ENCODE assay signal across 36 cellular contexts in genomic region chr10:14182781-14183180, GRCh38.
"Had no signal": no experiment of that assay in that cellular context is flagged by ENCODE, and none has a peak within 500 bp of the region (broad histone marks: within the 10 kb centered on the region; RNA-seq: fewer than 3 reads in every experiment).

No MANE protein-coding gene starts in this region.

- FAIRE-seq: astrocyte had no signal

- H3K4me3 Mint-ChIP-seq: activated CD4-positive, alpha-beta memory T cell treated with anti-CD3 and anti-CD28 coated beads, Interleukin-2, amount 10 ng/mL, durations not matched to agents 7 days and 5 days; activated T-cell treated with anti-CD3 and anti-CD28 coated beads, Interleukin-2, amount 50 U/mL, for 72 hours; T-cell had no signal

- H3K9me3 Mint-ChIP-seq: activated CD4-positive, alpha-beta memory T cell treated with anti-CD3 and anti-CD28 coated beads, Interleukin-2, amount 10 ng/mL, durations not matched to agents 7 days and 5 days; activated naive CD4-positive, alpha-beta T cell treated with anti-CD3 and anti-CD28 coated beads, Interleukin-2, amount 50 U/mL, for 72 hours; activated T-cell treated with anti-CD3 and anti-CD28 coated beads, Interleukin-2, amount 50 U/mL, for 72 hours; activated T-helper 17 cell treated with anti-CD3 and anti-CD28 coated beads, Interleukin-2, amount 50 U/mL, for 72 hours had no signal

- H3K27ac Mint-ChIP-seq: activated CD4-positive, alpha-beta memory T cell treated with anti-CD3 and anti-CD28 coated beads, Interleukin-2, amount 10 ng/mL, durations not matched to agents 7 days and 5 days; activated naive CD4-positive, alpha-beta T cell treated with anti-CD3 and anti-CD28 coated beads, Interleukin-2, amount 50 U/mL, for 72 hours; activated T-cell treated with anti-CD3 and anti-CD28 coated beads, Interleukin-2, amount 50 U/mL, for 72 hours; activated T-helper 17 cell treated with anti-CD3 and anti-CD28 coated beads, Interleukin-2, amount 50 U/mL, for 72 hours had no signal

- H3K27ac ChIP-seq: adrenal gland, body of pancreas, breast epithelium, Peyer's patch, WERI-Rb-1 had no signal

- DNase-seq: activated CD4-positive, alpha-beta memory T cell treated with anti-CD3 and anti-CD28 coated beads, Interleukin-2, amount 10 ng/mL, durations not matched to agents 7 days and 5 days; activated CD4-positive, alpha-beta T cell treated with anti-CD3 and anti-CD28 coated beads for 1 hour; activated CD4-positive, alpha-beta T cell treated with anti-CD3 and anti-CD28 coated beads for 48 hours; activated CD4-positive, CD25-positive, alpha-beta regulatory T cell; activated effector memory CD4-positive, alpha-beta T cell treated with anti-CD3 and anti-CD28 coated beads, Interleukin-2, amount 50 U/mL, for 16 hours; activated naive CD4-positive, alpha-beta T cell; activated T-cell treated with anti-CD3 and anti-CD28 coated beads, Interleukin-2, amount 50 U/mL, for 1 hour; activated T-cell treated with anti-CD3 and anti-CD28 coated beads, Interleukin-2, amount 50 U/mL, for 72 hours; adrenal gland; body of pancreas; Kasumi-1; KG1; MG63; NCI-H1048; NCI-H1105 treated with DMSO at 0.1 percent for 48 hours; NCI-H1436; NCI-H1694; NCI-H1930; NCI-H2107; NCI-H510A; NCI-H526; NCI-H748 treated with DMSO at 0.1 percent for 48 hours; NK-92 treated with Interleukin-12 subunit alpha and Interleukin-12 subunit beta, amount 100 ng/mL, for 24 hours; PC-3; Peyer's patch; RPMI8226; SIG-M5; T-cell; T1000; WERI-Rb-1 had no signal

- H3K4me3 ChIP-seq: adrenal gland, body of pancreas, breast epithelium, MG63, Peyer's patch had no signal

- H3K36me3 Mint-ChIP-seq: T-cell had no signal

- H3K27me3 ChIP-seq: body of pancreas, MG63, Peyer's patch had no signal

- H3K4me1 ChIP-seq: adrenal gland, breast epithelium, Peyer's patch had no signal

- H3K9me3 ChIP-seq: adrenal gland, body of pancreas, breast epithelium, MG63, Peyer's patch had no signal

- H3K36me3 ChIP-seq: adrenal gland, breast epithelium, MG63, Peyer's patch, WERI-Rb-1 had no signal

- ATAC-seq: activated naive CD4-positive, alpha-beta T cell treated with anti-CD3 and anti-CD28 coated beads, Interleukin-2, amount 50 U/mL, for 72 hours; activated T-cell treated with anti-CD3 and anti-CD28 coated beads, Interleukin-2, amount 50 U/mL, for 72 hours; activated T-helper 17 cell treated with anti-CD3 and anti-CD28 coated beads, Interleukin-2, amount 50 U/mL, for 72 hours; body of pancreas; PC-3; Right ventricle myocardium inferior; SK-N-SH treated with all-trans-retinoic acid at 6 μM for 48 hours; T-cell had no signal
